ENCODE assay signal across 23 cellular contexts in the genomic region with DNA sequence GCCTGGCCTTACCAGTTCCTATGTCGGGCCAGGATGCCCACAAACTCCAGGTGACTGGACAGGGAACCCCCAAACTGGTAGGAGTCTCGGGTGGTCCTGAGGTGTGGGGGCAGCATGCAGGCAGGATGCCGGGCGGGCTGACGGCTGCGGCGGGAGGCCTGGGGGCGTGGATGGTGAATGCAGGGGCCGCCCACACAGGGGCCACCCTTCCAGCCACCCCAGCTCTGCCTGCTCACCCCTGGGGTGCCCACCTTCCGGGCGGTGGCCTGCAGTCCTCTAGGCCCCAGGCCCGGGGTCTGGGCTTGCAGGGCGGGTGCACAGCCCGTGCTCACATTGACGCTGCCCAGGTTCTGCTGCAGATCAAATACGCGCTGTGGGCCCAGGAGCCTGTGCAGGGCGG.
"Had no signal": no experiment of that assay in that cellular context is flagged by ENCODE, and none has a peak within 500 bp of the region (broad histone marks: within the 10 kb centered on the region; RNA-seq: fewer than 3 reads in every experiment).

No MANE protein-coding gene starts in this region.

- H3K27me3 ChIP-seq: esophagus squamous epithelium, neutrophil, pancreas, right lobe of liver, stomach, thyroid gland, vagina had no signal

- FAIRE-seq: endometrium, pancreas had no signal

- H3K4me1 ChIP-seq: lower lobe of right lung, thyroid gland had no signal

- H3K27ac ChIP-seq: lower lobe of right lung, neutrophil, pancreas, right lobe of liver, thyroid gland, vagina had no signal

- ATAC-seq: left ventricle myocardium superior; lower lobe of right lung; natural killer cell; pancreas; stimulated activated naive B cell treated with anti-CD40 and anti-IgM and Interleukin-4, amounts not matched to agents 10 μg/mL and 1 μg/mL and 100 μg/mL, for 72 hours had no signal

- DNase-seq: dermis blood vessel endothelial cell; effector memory CD4-positive, alpha-beta T cell; erythroblast; esophagus squamous epithelium; foreskin melanocyte; hypothalamus; immature natural killer cell; islet precursor cell; left ventricle myocardium superior; lower lobe of right lung; natural killer cell; pancreas; retina; right lobe of liver; stimulated activated CD4-positive, alpha-beta T cell treated with anti-CD3 and anti-CD28 coated beads, Interleukin-4, amount 100 ng/mL, for 4 hours; stimulated activated naive B cell treated with anti-CD40 and anti-IgM and Interleukin-4, amounts not matched to agents 10 μg/mL and 1 μg/mL and 100 μg/mL, for 72 hours; stomach; thyroid gland; trophoblast cell had no signal

- H3K4me3 ChIP-seq: coronary artery, esophagus squamous epithelium, lower lobe of right lung, pancreas, right lobe of liver, stomach, thyroid gland, vagina had no signal

- H3K9me3 ChIP-seq: esophagus squamous epithelium, lower lobe of right lung, neutrophil, pancreas, right lobe of liver, stomach, thyroid gland, vagina had no signal
